In the genomic region with DNA sequence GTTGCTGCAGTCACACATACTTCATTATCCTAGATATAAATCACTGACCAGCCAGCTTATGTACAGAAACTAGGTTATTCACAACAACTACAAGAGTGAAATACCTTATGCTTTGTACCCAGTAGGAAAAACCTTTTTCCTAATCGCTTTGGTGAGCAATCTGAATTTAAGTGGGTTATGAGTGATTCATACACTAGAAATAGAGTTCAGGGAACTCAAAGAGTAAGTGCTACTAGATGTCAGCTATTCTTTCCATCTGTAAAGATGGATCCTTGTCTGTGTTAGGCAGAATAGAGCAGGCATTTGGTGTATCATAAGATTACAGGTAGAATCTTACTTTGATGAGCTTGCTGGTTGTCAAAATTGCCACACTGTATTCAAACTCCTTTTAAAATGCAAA, we compare ENCODE assay signal across 14 cellular contexts.
A peak's percentile ranks its signal among the peaks of the same experiment; 100 is the strongest.
DNase-seq lines count a peak whose midpoint lies in the region; ATAC-seq and TF ChIP-seq lines count a peak whose summit lies in the region.
"Had no signal": no experiment of that assay in that cellular context is flagged by ENCODE, and none has a peak within 500 bp of the region (broad histone marks: within the 10 kb centered on the region; RNA-seq: fewer than 3 reads in every experiment).

No MANE protein-coding gene starts in this region.

- DNase-seq in cardiac muscle cell (ENCODE audit: low read depth in 1 of 2, low spot score in 1 of 2) (peak in 1 of 2 donors; percentile 8), cardiac septum (ENCODE audit: low spot score) (no peak), NCI-H69 (lab: John Stamatoyannopoulos, UW) (peak; percentile 2), left ventricle myocardium inferior (no peak), NCI-H1694 treated with DMSO at 0.1 percent for 48 hours (lab: John Stamatoyannopoulos, UW) (no peak)
- no peak for DNase-seq in stimulated activated CD4-positive, alpha-beta T cell treated with anti-CD3 and anti-CD28 coated beads, Interleukin-4, amount 100 ng/mL, for 4 hours
- no peak for DNase-seq in effector CD8-positive, alpha-beta T cell (lab: John Stamatoyannopoulos, UW)
- DNase-seq: activated CD8-positive, alpha-beta memory T cell treated with anti-CD3 and anti-CD28 coated beads, Interleukin-2, amount 50 U/mL, for 4 hours; body of pancreas; NCI-H345; nephron progenitor cell had no signal

- TF ChIP-seq CTCF in cardiac muscle cell (IDR thresholded peaks at IDR 0.05; ENCODE audit: low read depth, low read length): no peak
- TF ChIP-seq CTCF in left ventricle myocardium inferior (IDR thresholded peaks at IDR 0.05; ENCODE audit: borderline replicate concordance): no peak

- intact Hi-C loops in cardiac septum (cut with DNase I): loop anchor here (5.0 kb wide), 1 partner anchor 102 kb away; the partner anchor contains the start of gene ZNF644
- intact Hi-C loops in left ventricle myocardium inferior (cut with micrococcal nuclease): no loop called here

- H3K27ac ChIP-seq in cardiac muscle cell: peak overlapping the region; percentile 17
- H3K27ac ChIP-seq in left ventricle myocardium inferior (replicated peaks): peak overlapping the region; percentile 46
- H3K27ac ChIP-seq: body of pancreas, RWPE1 had no signal

- H3K4me3 ChIP-seq in cardiac muscle cell (no peak overlapping the region), left ventricle myocardium inferior (no peak overlapping the region)
- H3K4me3 ChIP-seq: body of pancreas had no signal

- H3K9me3 ChIP-seq in cardiac muscle cell (ENCODE audit: low read depth) (no peaks in the 10 kb centered on the region), left ventricle myocardium inferior (replicated peaks) (no peaks in the 10 kb centered on the region)
- H3K9me3 ChIP-seq: body of pancreas had no signal

- no peak for ATAC-seq in GM18505 (IDR thresholded peaks at IDR 0.05; ENCODE audit: unreplicated experiment)
- ATAC-seq: body of pancreas, HCT116 had no signal

- H3K36me3 ChIP-seq in cardiac muscle cell (peaks cover 15% of the 10 kb centered on the region), left ventricle myocardium inferior (peaks cover 7% of the 10 kb centered on the region)

- TF ChIP-seq POLR2A in GM18505 (IDR thresholded peaks at IDR 0.05; ENCODE audit: borderline replicate concordance, extremely low read depth, insufficient read depth, insufficient read length): no peak

- peaks cover 26% of the 10 kb centered on the region for H3K4me1 ChIP-seq in cardiac muscle cell (ENCODE audit: low read depth)
- H3K4me1 ChIP-seq in left ventricle myocardium inferior: peaks cover 65% of the 10 kb centered on the region

- H3K27me3 ChIP-seq in cardiac muscle cell (no peaks in the 10 kb centered on the region), left ventricle myocardium inferior (ENCODE audit: low read depth) (no peaks in the 10 kb centered on the region)
- H3K27me3 ChIP-seq: body of pancreas had no signal
